Comparison of ENCODE assay signal across 8 cellular contexts in the genomic region with DNA sequence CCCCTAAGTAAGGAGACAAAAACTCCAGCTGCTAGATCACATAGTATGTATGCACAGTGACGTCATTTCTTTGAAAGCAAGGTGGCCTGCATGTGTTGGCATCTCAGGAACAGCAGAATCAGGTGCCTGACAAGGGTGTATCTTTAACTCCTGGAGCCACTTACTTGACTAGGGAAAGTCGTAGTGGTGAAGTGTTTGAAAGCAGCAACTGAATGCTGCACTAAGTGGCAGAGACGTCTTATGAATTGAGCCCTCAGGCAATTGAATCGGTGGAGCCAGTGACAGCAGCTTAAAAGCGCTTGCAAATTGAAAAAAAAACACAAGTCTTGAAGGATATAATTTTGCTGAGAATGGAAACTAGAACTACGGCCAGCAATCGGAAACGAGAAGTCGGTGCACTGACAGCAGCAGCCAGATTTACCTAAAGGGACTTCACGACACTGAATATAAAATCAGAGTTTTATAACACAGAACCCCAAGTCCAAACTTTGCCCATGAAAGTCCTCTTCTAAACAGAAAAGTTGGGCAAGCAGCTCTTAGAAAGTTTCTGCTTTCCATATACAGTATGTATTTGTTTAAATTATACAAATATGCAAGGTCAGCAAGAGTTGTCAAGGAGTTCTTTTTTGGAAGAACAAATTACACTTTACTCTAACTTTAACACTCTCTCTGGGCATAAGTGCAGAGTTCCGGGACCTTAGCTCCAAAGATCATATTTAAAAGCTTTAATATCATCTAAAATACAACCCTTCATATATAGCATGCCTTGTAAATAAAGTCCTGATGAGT. TPM values are rescaled to one million over a fixed set of nuclear protein-coding genes. Genes with fewer than 3 reads are reported as not detected.
A peak's percentile ranks its signal among the peaks of the same experiment; 100 is the strongest.
DNase-seq lines count a peak whose midpoint lies in the region; ATAC-seq and TF ChIP-seq lines count a peak whose summit lies in the region.

No MANE protein-coding gene starts in this region.

- H3K9me3 Mint-ChIP-seq in activated CD4-positive, alpha-beta T cell treated with anti-CD3 and anti-CD28 coated beads, Interleukin-2, amount 10 ng/mL, durations not matched to agents 7 days and 5 days, result peaks cover 3% of the 10 kb centered on the region

- H2BK20ac ChIP-seq in IMR-90 (ENCODE audit: low read depth, low read length), result 0 out of 2 replicates have a peak overlapping the region, but pooled peaks have one; percentile 34

- H3K14ac ChIP-seq in IMR-90 (replicated peaks; ENCODE audit: low read depth, low read length), result no peak overlapping the region

- H2BK15ac ChIP-seq in IMR-90 (ENCODE audit: low read depth, low read length), result no peak overlapping the region

- H3K4me3 Mint-ChIP-seq in activated CD4-positive, alpha-beta T cell treated with anti-CD3 and anti-CD28 coated beads, Interleukin-2, amount 10 ng/mL, durations not matched to agents 7 days and 5 days, result no peak overlapping the region

- H3K36me3 ChIP-seq in IMR-90 (ENCODE audit: control insufficient read depth, insufficient read depth, low read length), result no peaks in the 10 kb centered on the region
- H3K36me3 ChIP-seq in esophagus squamous epithelium, result no peaks in the 10 kb centered on the region
- no peaks in the 10 kb centered on the region for H3K36me3 ChIP-seq in spleen

- H4K5ac ChIP-seq in IMR-90 (ENCODE audit: low read depth, low read length), result no peak overlapping the region

- no peak overlapping the region; the same call in 1 of the 2 replicates for H3K4ac ChIP-seq in IMR-90 (ENCODE audit: low read depth, low read length)

- H3K4me1 ChIP-seq in IMR-90 (ENCODE audit: control insufficient read depth, insufficient read depth, low read length), result peaks cover 12% of the 10 kb centered on the region
- peaks cover 4 to 55% (median 5%) of the 10 kb centered on the region in 3 donors for H3K4me1 ChIP-seq in esophagus squamous epithelium
- H3K4me1 ChIP-seq in spleen, result peaks cover 22 to 48% (median 40%) of the 10 kb centered on the region in 6 donors

- peak; percentile 22 for DNase-seq in GM10266 (ENCODE audit: extremely low spot score)
- no peak for DNase-seq in IMR-90
- no peak for DNase-seq in esophagus squamous epithelium (lab: John Stamatoyannopoulos, UW)
- DNase-seq in spleen, result no peak
- no peak for DNase-seq in NAMALWA (ENCODE audit: low spot score)
- no peak for DNase-seq in activated CD4-positive, alpha-beta T cell treated with anti-CD3 and anti-CD28 coated beads, Interleukin-2, amount 10 ng/mL, durations not matched to agents 7 days and 5 days
- no peak for DNase-seq in stimulated activated CD4-positive, alpha-beta T cell treated with anti-CD3 and anti-CD28 coated beads, Interleukin-15, amount 100 ng/mL, for 24 hours

- POLR2A ChIA-PET in IMR-90 (lab: Charles Lee; ENCODE audit: unreplicated experiment), result no interaction called here
- POLR2A ChIA-PET in activated CD4-positive, alpha-beta T cell treated with anti-CD3 and anti-CD28 coated beads, Interleukin-2, amount 10 ng/mL, durations not matched to agents 7 days and 5 days (lab: Charles Lee), result no interaction called here

- no peaks in the 10 kb centered on the region; the same call in 1 of the 2 replicates for H3K9me1 ChIP-seq in IMR-90 (ENCODE audit: insufficient read depth, low read length)

- TF ChIP-seq RAD21 in IMR-90 (IDR thresholded peaks at IDR 0.05; ENCODE audit: low read length), result no peak

- H4K8ac ChIP-seq in IMR-90 (ENCODE audit: low read depth in 2 of 2, low read length in 2 of 2), result no peak overlapping the region

- 4% methylated on average over 4 of the region's 11 CpGs; no CpG with 5 or more reads in 1 of the 2 experiments for WGBS in IMR-90 (ENCODE audit: extremely low coverage in 2 of 2, insufficient read length in 1 of 2), 2 experiments
- WGBS in esophagus squamous epithelium, 2 donors, result 15 to 16% methylated on average over 11 of the region's 11 CpGs
- 26 to 42% (median 29%) methylated on average over 11 of the region's 11 CpGs for WGBS in spleen, 5 donors

- H2BK5ac ChIP-seq in IMR-90 (ENCODE audit: low read depth, low read length, poor library complexity, severe bottlenecking), result no peak overlapping the region

- TF ChIP-seq CTCF in GM10266 (IDR thresholded peaks at IDR 0.05; ENCODE audit: control insufficient read depth, insufficient read depth, low read depth, missing control alignments) (no peak), IMR-90 (conservative IDR thresholded peaks at IDR 0.05; ENCODE audit: low read depth, low read length) (no peak), esophagus squamous epithelium (IDR thresholded peaks at IDR 0.05) (no peak), spleen (IDR thresholded peaks at IDR 0.05 in 8 of 11, conservative IDR thresholded peaks at IDR 0.05 in 3 of 11) (no peak)

- no peaks in the 10 kb centered on the region for H4K20me1 ChIP-seq in IMR-90 (ENCODE audit: insufficient read depth, low read length)

- BruUV-seq in IMR-90 (replicated peaks; lab: Mats Ljungman, UMichigan), result no TSS peak

- H3K4me3 ChIP-seq in IMR-90 (ENCODE audit: insufficient read depth, low read depth, low read length) (no peak overlapping the region), esophagus squamous epithelium (peak overlapping the region in 3 of 4 donors; percentile 23 to 53 (median 31)), spleen (peak overlapping the region; percentile 0 to 55 (median 22))

- H3K27me3 ChIP-seq in IMR-90 (ENCODE audit: control insufficient read depth, insufficient read depth, low read length) (no peaks in the 10 kb centered on the region), esophagus squamous epithelium (no peaks in the 10 kb centered on the region), spleen (replicated peaks in 1 of 7) (no peaks in the 10 kb centered on the region)

- H2AK5ac ChIP-seq in IMR-90 (ENCODE audit: low read depth, low read length), result 0 out of 2 replicates have a peak overlapping the region, but pooled peaks have one; percentile 1

- peak overlapping the region; percentile 16 for H2AFZ ChIP-seq in IMR-90 (replicated peaks; ENCODE audit: low read length, poor library complexity)

- H3K9me3 ChIP-seq in IMR-90 (ENCODE audit: control insufficient read depth, insufficient read depth, low read length) (no peaks in the 10 kb centered on the region), esophagus squamous epithelium (no peaks in the 10 kb centered on the region), spleen (no peaks in the 10 kb centered on the region)

- H3K36me3 Mint-ChIP-seq in activated CD4-positive, alpha-beta T cell treated with anti-CD3 and anti-CD28 coated beads, Interleukin-2, amount 10 ng/mL, durations not matched to agents 7 days and 5 days (ENCODE audit: low read depth), result no peaks in the 10 kb centered on the region

- H3K27ac ChIP-seq in IMR-90 (ENCODE audit: insufficient read depth, low read length), result no peak overlapping the region
- peak overlapping the region in 3 of 4 donors; percentile 1 to 68 (median 42) for H3K27ac ChIP-seq in esophagus squamous epithelium
- H3K27ac ChIP-seq in spleen, result peak overlapping the region; percentile 42 to 81 (median 58)

- TF ChIP-seq POLR2A in IMR-90 (IDR thresholded peaks at IDR 0.05; ENCODE audit: low read depth, low read length) (no peak), esophagus squamous epithelium (IDR thresholded peaks at IDR 0.05) (no peak), spleen (IDR thresholded peaks at IDR 0.05) (no peak)

- no peak overlapping the region for H3K18ac ChIP-seq in IMR-90 (ENCODE audit: low read depth, low read length)

- no peak overlapping the region for H2AK9ac ChIP-seq in IMR-90 (replicated peaks; ENCODE audit: low read depth, low read length, poor library complexity)

- intact Hi-C loops in IMR-90 (cut with micrococcal nuclease) (no loop called here), esophagus squamous epithelium (cut with DNase I) (no loop called here), spleen (cut with DNase I; ENCODE audit: low total_unique reads) (no loop called here)

- dilution Hi-C loops in IMR-90 (cut with HindIII; ENCODE audit: low sequenced_read_pairs, unreplicated experiment), result no loop called here

- CTCF ChIA-PET in IMR-90 (lab: Yijun Ruan, JAX), result interaction anchor here (1.9 kb wide), 1 partner anchor 179 kb away, joined by 6 read pairs; no protein-coding TSS in a partner anchor
- CTCF ChIA-PET in activated CD4-positive, alpha-beta T cell treated with anti-CD3 and anti-CD28 coated beads, Interleukin-2, amount 10 ng/mL, durations not matched to agents 7 days and 5 days (lab: Charles Lee), result interaction anchor here (1.3 to 2.3 kb wide), 2 partner anchors 8 to 16 kb away, joined by 3 to 6 read pairs; no protein-coding TSS in a partner anchor

- ATAC-seq in GM21526 (IDR thresholded peaks at IDR 0.05; ENCODE audit: low FRiP score, unreplicated experiment) (peak; percentile 26), IMR-90 (ENCODE audit: low read depth) (no peak; the same call in 1 of the 2 replicates)

- 0 out of 2 replicates have a peak overlapping the region, but pooled peaks have one; percentile 9 for H3K9ac ChIP-seq in IMR-90 (ENCODE audit: low read depth, low read length)

- H3K79me1 ChIP-seq in IMR-90 (ENCODE audit: low read depth in 1 of 2, low read length in 2 of 2), result no peaks in the 10 kb centered on the region

- peak overlapping the region; percentile 3; the same call in 1 of the 2 replicates for H2BK120ac ChIP-seq in IMR-90 (ENCODE audit: low read depth, low read length)

- no peak overlapping the region for H3K27ac Mint-ChIP-seq in activated CD4-positive, alpha-beta T cell treated with anti-CD3 and anti-CD28 coated beads, Interleukin-2, amount 10 ng/mL, durations not matched to agents 7 days and 5 days

- no peaks in the 10 kb centered on the region for H3K27me3 Mint-ChIP-seq in activated CD4-positive, alpha-beta T cell treated with anti-CD3 and anti-CD28 coated beads, Interleukin-2, amount 10 ng/mL, durations not matched to agents 7 days and 5 days

- H4K91ac ChIP-seq in IMR-90 (ENCODE audit: insufficient read depth, low read depth, low read length), result peak overlapping the region; percentile 38; the same call in 1 of the 2 replicates

- no peak overlapping the region for H3K56ac ChIP-seq in IMR-90 (ENCODE audit: extremely low read depth, insufficient read depth, low read length)

- in situ Hi-C loops in IMR-90 (cut with MboI; ENCODE audit: low sequenced_read_pairs), result loop anchor here (25.0 kb wide), 2 partner anchors 167 to 542 kb away; no protein-coding TSS in a partner anchor

- H3K23ac ChIP-seq in IMR-90 (ENCODE audit: low read depth, low read length), result no peak overlapping the region; the same call in 1 of the 2 replicates

- peak overlapping the region; percentile 73 for H3K4me2 ChIP-seq in IMR-90 (ENCODE audit: low read depth, low read length)

- H3K4me1 Mint-ChIP-seq in activated CD4-positive, alpha-beta T cell treated with anti-CD3 and anti-CD28 coated beads, Interleukin-2, amount 10 ng/mL, durations not matched to agents 7 days and 5 days, result peaks cover 43% of the 10 kb centered on the region

RNA-seq across cellular contexts. Expression of gene IGF1, which starts 1.1 kb away (rescaled TPM):
- total RNA-seq in IMR-90 (2012; rRNA removed) (under 0.01 and 0.28 TPM in 2 replicates), esophagus squamous epithelium (10 to 100 TPM in 1 of 4 donors, 1 to 10 TPM in 2, under 1 TPM in 1; 0.23 to 36.3 (median 5.6) TPM), spleen (10 to 100 TPM in 6 of 7 donors, 1 to 10 TPM in 1; 8.7 to 19.7 (median 11.5) TPM)
- polyA plus RNA-seq in IMR-90 (2012; rRNA removed) (0.12 and 0.19 TPM in 2 replicates), spleen (1 to 10 TPM; 1.5 to 5.6 (median 4.2) TPM)
- polyA plus RNA-seq in IMR-90 (2012; cell fraction: cytosol; rRNA removed), result 0.19 TPM in 1 of 2 replicates, not detected in the other
- 0.16 TPM in 1 of 2 replicates, not detected in the other for polyA plus RNA-seq in IMR-90 (2012; cell fraction: nucleus; rRNA removed; ENCODE audit: low replicate concordance)
- under 1 TPM; 0.10 to 0.19 TPM for total RNA-seq in activated CD4-positive, alpha-beta T cell treated with anti-CD3 and anti-CD28 coated beads, Interleukin-2, amount 10 ng/mL, durations not matched to agents 7 days and 5 days
